ENCODE assay signal across 1 cellular context in the genomic region with DNA sequence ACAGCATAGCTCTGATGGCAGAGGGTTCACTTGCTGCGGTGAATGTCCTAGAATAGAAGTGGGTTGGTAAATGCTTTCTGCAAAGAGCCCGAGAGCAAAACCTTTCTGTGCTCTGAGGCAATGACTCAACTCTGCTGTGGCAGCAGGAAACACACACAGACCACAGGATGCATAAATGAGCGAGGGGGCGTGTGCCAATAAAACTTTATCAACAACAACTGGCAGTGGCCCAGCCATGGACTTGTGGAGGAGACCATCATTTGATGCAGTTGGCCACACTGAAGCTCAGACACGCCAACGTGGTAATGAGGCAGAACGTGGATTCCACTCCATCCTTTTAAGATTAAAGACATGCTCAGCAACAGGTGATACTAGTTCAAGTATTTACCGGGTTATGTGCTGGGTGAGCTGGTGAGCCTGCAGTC.
A peak's percentile ranks its signal among the peaks of the same experiment; 100 is the strongest.
TF ChIP-seq lines count a peak whose summit lies in the region.

No MANE protein-coding gene starts in this region.

TF ChIP-seq in K562, 482 proteins besides CTCF, POLR2A, EP300 and RAD21 (continued from another document and continues in another):
- TF ChIP-seq, protein P1, sequence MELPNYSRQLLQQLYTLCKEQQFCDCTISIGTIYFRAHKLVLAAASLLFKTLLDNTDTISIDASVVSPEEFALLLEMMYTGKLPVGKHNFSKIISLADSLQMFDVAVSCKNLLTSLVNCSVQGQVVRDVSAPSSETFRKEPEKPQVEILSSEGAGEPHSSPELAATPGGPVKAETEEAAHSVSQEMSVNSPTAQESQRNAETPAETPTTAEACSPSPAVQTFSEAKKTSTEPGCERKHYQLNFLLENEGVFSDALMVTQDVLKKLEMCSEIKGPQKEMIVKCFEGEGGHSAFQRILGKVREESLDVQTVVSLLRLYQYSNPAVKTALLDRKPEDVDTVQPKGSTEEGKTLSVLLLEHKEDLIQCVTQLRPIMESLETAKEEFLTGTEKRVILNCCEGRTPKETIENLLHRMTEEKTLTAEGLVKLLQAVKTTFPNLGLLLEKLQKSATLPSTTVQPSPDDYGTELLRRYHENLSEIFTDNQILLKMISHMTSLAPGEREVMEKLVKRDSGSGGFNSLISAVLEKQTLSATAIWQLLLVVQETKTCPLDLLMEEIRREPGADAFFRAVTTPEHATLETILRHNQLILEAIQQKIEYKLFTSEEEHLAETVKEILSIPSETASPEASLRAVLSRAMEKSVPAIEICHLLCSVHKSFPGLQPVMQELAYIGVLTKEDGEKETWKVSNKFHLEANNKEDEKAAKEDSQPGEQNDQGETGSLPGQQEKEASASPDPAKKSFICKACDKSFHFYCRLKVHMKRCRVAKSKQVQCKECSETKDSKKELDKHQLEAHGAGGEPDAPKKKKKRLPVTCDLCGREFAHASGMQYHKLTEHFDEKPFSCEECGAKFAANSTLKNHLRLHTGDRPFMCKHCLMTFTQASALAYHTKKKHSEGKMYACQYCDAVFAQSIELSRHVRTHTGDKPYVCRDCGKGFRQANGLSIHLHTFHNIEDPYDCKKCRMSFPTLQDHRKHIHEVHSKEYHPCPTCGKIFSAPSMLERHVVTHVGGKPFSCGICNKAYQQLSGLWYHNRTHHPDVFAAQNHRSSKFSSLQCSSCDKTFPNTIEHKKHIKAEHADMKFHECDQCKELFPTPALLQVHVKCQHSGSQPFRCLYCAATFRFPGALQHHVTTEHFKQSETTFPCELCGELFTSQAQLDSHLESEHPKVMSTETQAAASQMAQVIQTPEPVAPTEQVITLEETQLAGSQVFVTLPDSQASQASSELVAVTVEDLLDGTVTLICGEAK (IDR thresholded peaks at IDR 0.05), result peak; percentile 99
- TF ChIP-seq, protein P1 (CRISPR knock-in tag; IDR thresholded peaks at IDR 0.05), result peak; percentile 99
- TF ChIP-seq PYGO2 (tag; IDR thresholded peaks at IDR 0.05), result no peak
- TF ChIP-seq, protein P2, sequence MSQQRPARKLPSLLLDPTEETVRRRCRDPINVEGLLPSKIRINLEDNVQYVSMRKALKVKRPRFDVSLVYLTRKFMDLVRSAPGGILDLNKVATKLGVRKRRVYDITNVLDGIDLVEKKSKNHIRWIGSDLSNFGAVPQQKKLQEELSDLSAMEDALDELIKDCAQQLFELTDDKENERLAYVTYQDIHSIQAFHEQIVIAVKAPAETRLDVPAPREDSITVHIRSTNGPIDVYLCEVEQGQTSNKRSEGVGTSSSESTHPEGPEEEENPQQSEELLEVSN (IDR thresholded peaks at IDR 0.05; ENCODE audit: borderline replicate concordance in 1 of 2, extremely low read depth in 1 of 2, insufficient read depth in 1 of 2, insufficient read length in 1 of 2, low read depth in 1 of 2, low read length in 1 of 2, poor library complexity in 1 of 2, severe bottlenecking in 1 of 2), result no peak
- TF ChIP-seq ARNT (IDR thresholded peaks at IDR 0.05), result no peak
- no peak for TF ChIP-seq ZNF133 (CRISPR knock-in tag; IDR thresholded peaks at IDR 0.05)
- no peak for TF ChIP-seq RBM39 (optimal IDR thresholded peaks at IDR 0.05; ENCODE audit: low read depth, low read length)
- no peak for TF ChIP-seq TAF9B (IDR thresholded peaks at IDR 0.05; ENCODE audit: partially characterized antibody)
- TF ChIP-seq NFIC (IDR thresholded peaks at IDR 0.05), result peak; percentile 92
- TF ChIP-seq ZBTB7A (IDR thresholded peaks at IDR 0.05; ENCODE audit: borderline replicate concordance, control insufficient read depth, low read depth, low read length), result peak; percentile 67; the same call in 1 of the 2 replicates
- TF ChIP-seq, protein P3, sequence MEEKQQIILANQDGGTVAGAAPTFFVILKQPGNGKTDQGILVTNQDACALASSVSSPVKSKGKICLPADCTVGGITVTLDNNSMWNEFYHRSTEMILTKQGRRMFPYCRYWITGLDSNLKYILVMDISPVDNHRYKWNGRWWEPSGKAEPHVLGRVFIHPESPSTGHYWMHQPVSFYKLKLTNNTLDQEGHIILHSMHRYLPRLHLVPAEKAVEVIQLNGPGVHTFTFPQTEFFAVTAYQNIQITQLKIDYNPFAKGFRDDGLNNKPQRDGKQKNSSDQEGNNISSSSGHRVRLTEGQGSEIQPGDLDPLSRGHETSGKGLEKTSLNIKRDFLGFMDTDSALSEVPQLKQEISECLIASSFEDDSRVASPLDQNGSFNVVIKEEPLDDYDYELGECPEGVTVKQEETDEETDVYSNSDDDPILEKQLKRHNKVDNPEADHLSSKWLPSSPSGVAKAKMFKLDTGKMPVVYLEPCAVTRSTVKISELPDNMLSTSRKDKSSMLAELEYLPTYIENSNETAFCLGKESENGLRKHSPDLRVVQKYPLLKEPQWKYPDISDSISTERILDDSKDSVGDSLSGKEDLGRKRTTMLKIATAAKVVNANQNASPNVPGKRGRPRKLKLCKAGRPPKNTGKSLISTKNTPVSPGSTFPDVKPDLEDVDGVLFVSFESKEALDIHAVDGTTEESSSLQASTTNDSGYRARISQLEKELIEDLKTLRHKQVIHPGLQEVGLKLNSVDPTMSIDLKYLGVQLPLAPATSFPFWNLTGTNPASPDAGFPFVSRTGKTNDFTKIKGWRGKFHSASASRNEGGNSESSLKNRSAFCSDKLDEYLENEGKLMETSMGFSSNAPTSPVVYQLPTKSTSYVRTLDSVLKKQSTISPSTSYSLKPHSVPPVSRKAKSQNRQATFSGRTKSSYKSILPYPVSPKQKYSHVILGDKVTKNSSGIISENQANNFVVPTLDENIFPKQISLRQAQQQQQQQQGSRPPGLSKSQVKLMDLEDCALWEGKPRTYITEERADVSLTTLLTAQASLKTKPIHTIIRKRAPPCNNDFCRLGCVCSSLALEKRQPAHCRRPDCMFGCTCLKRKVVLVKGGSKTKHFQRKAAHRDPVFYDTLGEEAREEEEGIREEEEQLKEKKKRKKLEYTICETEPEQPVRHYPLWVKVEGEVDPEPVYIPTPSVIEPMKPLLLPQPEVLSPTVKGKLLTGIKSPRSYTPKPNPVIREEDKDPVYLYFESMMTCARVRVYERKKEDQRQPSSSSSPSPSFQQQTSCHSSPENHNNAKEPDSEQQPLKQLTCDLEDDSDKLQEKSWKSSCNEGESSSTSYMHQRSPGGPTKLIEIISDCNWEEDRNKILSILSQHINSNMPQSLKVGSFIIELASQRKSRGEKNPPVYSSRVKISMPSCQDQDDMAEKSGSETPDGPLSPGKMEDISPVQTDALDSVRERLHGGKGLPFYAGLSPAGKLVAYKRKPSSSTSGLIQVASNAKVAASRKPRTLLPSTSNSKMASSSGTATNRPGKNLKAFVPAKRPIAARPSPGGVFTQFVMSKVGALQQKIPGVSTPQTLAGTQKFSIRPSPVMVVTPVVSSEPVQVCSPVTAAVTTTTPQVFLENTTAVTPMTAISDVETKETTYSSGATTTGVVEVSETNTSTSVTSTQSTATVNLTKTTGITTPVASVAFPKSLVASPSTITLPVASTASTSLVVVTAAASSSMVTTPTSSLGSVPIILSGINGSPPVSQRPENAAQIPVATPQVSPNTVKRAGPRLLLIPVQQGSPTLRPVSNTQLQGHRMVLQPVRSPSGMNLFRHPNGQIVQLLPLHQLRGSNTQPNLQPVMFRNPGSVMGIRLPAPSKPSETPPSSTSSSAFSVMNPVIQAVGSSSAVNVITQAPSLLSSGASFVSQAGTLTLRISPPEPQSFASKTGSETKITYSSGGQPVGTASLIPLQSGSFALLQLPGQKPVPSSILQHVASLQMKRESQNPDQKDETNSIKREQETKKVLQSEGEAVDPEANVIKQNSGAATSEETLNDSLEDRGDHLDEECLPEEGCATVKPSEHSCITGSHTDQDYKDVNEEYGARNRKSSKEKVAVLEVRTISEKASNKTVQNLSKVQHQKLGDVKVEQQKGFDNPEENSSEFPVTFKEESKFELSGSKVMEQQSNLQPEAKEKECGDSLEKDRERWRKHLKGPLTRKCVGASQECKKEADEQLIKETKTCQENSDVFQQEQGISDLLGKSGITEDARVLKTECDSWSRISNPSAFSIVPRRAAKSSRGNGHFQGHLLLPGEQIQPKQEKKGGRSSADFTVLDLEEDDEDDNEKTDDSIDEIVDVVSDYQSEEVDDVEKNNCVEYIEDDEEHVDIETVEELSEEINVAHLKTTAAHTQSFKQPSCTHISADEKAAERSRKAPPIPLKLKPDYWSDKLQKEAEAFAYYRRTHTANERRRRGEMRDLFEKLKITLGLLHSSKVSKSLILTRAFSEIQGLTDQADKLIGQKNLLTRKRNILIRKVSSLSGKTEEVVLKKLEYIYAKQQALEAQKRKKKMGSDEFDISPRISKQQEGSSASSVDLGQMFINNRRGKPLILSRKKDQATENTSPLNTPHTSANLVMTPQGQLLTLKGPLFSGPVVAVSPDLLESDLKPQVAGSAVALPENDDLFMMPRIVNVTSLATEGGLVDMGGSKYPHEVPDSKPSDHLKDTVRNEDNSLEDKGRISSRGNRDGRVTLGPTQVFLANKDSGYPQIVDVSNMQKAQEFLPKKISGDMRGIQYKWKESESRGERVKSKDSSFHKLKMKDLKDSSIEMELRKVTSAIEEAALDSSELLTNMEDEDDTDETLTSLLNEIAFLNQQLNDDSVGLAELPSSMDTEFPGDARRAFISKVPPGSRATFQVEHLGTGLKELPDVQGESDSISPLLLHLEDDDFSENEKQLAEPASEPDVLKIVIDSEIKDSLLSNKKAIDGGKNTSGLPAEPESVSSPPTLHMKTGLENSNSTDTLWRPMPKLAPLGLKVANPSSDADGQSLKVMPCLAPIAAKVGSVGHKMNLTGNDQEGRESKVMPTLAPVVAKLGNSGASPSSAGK (IDR thresholded peaks at IDR 0.05), result no peak
- peak; percentile 33; the same call in 1 of the 2 replicates for TF ChIP-seq ZKSCAN1 (IDR thresholded peaks at IDR 0.05; ENCODE audit: low read depth, low read length)
- no peak for TF ChIP-seq FOXM1 (IDR thresholded peaks at IDR 0.05; ENCODE audit: low read depth)
- TF ChIP-seq FOXM1 (CRISPR knock-in tag; IDR thresholded peaks at IDR 0.05; ENCODE audit: low read depth), result no peak
- TF ChIP-seq NEUROD1 (IDR thresholded peaks at IDR 0.05; ENCODE audit: borderline replicate concordance, low read depth, low read length, partially characterized antibody), result no peak
- no peak for TF ChIP-seq ZSCAN29 (IDR thresholded peaks at IDR 0.05)
- TF ChIP-seq SMARCE1 (IDR thresholded peaks at IDR 0.05), result no peak
- TF ChIP-seq ZEB2 (IDR thresholded peaks at IDR 0.05), result no peak
- TF ChIP-seq ZNF184 (CRISPR knock-in tag; IDR thresholded peaks at IDR 0.05), result no peak
- peak; percentile 59 for TF ChIP-seq ETV1 (tag; conservative IDR thresholded peaks at IDR 0.05; ENCODE audit: low read depth)
